Comparison of ENCODE assay signal across 19 cellular contexts in genomic region chr5:152819891-152820290, GRCh38.
DNase-seq lines count a peak whose midpoint lies in the region; TF ChIP-seq lines count a peak whose summit lies in the region.
"Had no signal": no experiment of that assay in that cellular context is flagged by ENCODE, and none has a peak within 500 bp of the region (broad histone marks: within the 10 kb centered on the region; RNA-seq: fewer than 3 reads in every experiment).

No MANE protein-coding gene starts in this region.

- no peak overlapping the region for H3K9ac ChIP-seq in mesendoderm (ENCODE audit: low read length)
- H3K9ac ChIP-seq in smooth muscle cell (ENCODE audit: low read depth): no peak overlapping the region
- H3K9ac ChIP-seq: BLaER1 treated with 17β-estradiol and CSF1 and Interleukin-3, amounts not matched to agents 10 nM and 100 nM had no signal

- no peak overlapping the region for H3K4ac ChIP-seq in mesendoderm (ENCODE audit: low read depth, low read length)

- H2BK5ac ChIP-seq in mesendoderm (ENCODE audit: low read length): peak overlapping the region; percentile 23

- no peak overlapping the region for H2BK120ac ChIP-seq in mesendoderm (ENCODE audit: low read depth, low read length)

- H3K9me3 Mint-ChIP-seq in activated CD4-positive, alpha-beta T cell treated with anti-CD3 and anti-CD28 coated beads, Interleukin-2, amount 10 ng/mL, durations not matched to agents 24 days and 14 days: peaks cover 3% of the 10 kb centered on the region

- no peak overlapping the region for H3K4me3 Mint-ChIP-seq in activated CD4-positive, alpha-beta T cell treated with anti-CD3 and anti-CD28 coated beads, Interleukin-2, amount 10 ng/mL, durations not matched to agents 24 days and 14 days
- H3K4me3 Mint-ChIP-seq: CD14-positive monocyte; CD4-positive, alpha-beta T cell; CD8-positive, alpha-beta memory T cell had no signal

- no peak overlapping the region for H4K8ac ChIP-seq in mesendoderm (ENCODE audit: low read depth, low read length)

- H3K27me3 ChIP-seq in mesendoderm (ENCODE audit: insufficient read depth, low read length, poor library complexity) (no peaks in the 10 kb centered on the region), smooth muscle cell (ENCODE audit: low read depth) (no peaks in the 10 kb centered on the region)
- H3K27me3 ChIP-seq: BE2C; BLaER1 treated with 17β-estradiol and CSF1 and Interleukin-3, amounts not matched to agents 10 nM and 100 nM had no signal

- DNase-seq in activated CD4-positive, alpha-beta T cell treated with anti-CD3 and anti-CD28 coated beads, Interleukin-2, amount 10 ng/mL, durations not matched to agents 24 days and 14 days: peak; percentile 32
- no peak for DNase-seq in activated CD4-positive, alpha-beta T cell treated with anti-CD3 and anti-CD28 coated beads, Interleukin-2, amount 50 U/mL, for 48 hours
- DNase-seq in mesendoderm (peak; percentile 81), smooth muscle cell (lab: John Stamatoyannopoulos, UW; ENCODE audit: unreplicated experiment) (no peak), AG20443 (ENCODE audit: low spot score) (no peak), NCI-H748 (lab: John Stamatoyannopoulos, UW; ENCODE audit: unreplicated experiment) (no peak)
- DNase-seq: AML-193; BE2C; CD4-positive, alpha-beta T cell; CD8-positive, alpha-beta memory T cell; DMS 273 treated with DMSO at 0.1 percent for 48 hours; DMS79; EL; GF-D8; H7; HCEC 1CT had no signal

- H3K79me2 ChIP-seq in mesendoderm (ENCODE audit: control insufficient read depth, insufficient read depth, low read length) (no peaks in the 10 kb centered on the region), smooth muscle cell (ENCODE audit: low read depth) (no peaks in the 10 kb centered on the region)

- no peak overlapping the region for H2AK5ac ChIP-seq in mesendoderm (ENCODE audit: low read length)

- no peak overlapping the region for H3K18ac ChIP-seq in mesendoderm (ENCODE audit: low read length)

- H2AFZ ChIP-seq in smooth muscle cell (ENCODE audit: low read depth): peak overlapping the region; percentile 88

- H3K4me1 ChIP-seq in mesendoderm (ENCODE audit: control insufficient read depth, low read depth, low read length): peaks cover 4% of the 10 kb centered on the region
- H3K4me1 ChIP-seq in smooth muscle cell (ENCODE audit: low read depth): no peaks in the 10 kb centered on the region
- H3K4me1 ChIP-seq: BE2C; BLaER1 treated with 17β-estradiol and CSF1 and Interleukin-3, amounts not matched to agents 10 nM and 100 nM had no signal

- H3K36me3 ChIP-seq in mesendoderm (ENCODE audit: control insufficient read depth, insufficient read depth, low read length): no peaks in the 10 kb centered on the region
- H3K36me3 ChIP-seq in smooth muscle cell (ENCODE audit: low read depth): no peaks in the 10 kb centered on the region
- H3K36me3 ChIP-seq: BE2C; BLaER1 treated with 17β-estradiol and CSF1 and Interleukin-3, amounts not matched to agents 10 nM and 100 nM had no signal

- no peak overlapping the region for H3K23ac ChIP-seq in mesendoderm (ENCODE audit: low read length)

- peak overlapping the region; percentile 27 for H3K27ac ChIP-seq in mesendoderm (ENCODE audit: low read depth, low read length)
- H3K27ac ChIP-seq in smooth muscle cell (ENCODE audit: low read depth): no peak overlapping the region
- H3K27ac ChIP-seq: 22Rv1; BLaER1 treated with 17β-estradiol and CSF1 and Interleukin-3, amounts not matched to agents 10 nM and 100 nM had no signal

- no peak overlapping the region for H3K4me3 ChIP-seq in mesendoderm (ENCODE audit: low read length)
- no peak overlapping the region for H3K4me3 ChIP-seq in smooth muscle cell
- H3K4me3 ChIP-seq: BLaER1 treated with 17β-estradiol and CSF1 and Interleukin-3, amounts not matched to agents 10 nM and 100 nM had no signal

- no peak overlapping the region for H3K27ac Mint-ChIP-seq in activated CD4-positive, alpha-beta T cell treated with anti-CD3 and anti-CD28 coated beads, Interleukin-2, amount 10 ng/mL, durations not matched to agents 24 days and 14 days
- H3K27ac Mint-ChIP-seq: CD14-positive monocyte; CD4-positive, alpha-beta T cell; CD8-positive, alpha-beta memory T cell had no signal

- H3K56ac ChIP-seq in mesendoderm (ENCODE audit: low read length): peak overlapping the region; percentile 50

- no peak overlapping the region for H4K5ac ChIP-seq in mesendoderm (ENCODE audit: low read length)

- H3K79me1 ChIP-seq in mesendoderm (ENCODE audit: low read length): no peaks in the 10 kb centered on the region

- no peaks in the 10 kb centered on the region for H3K9me3 ChIP-seq in smooth muscle cell (replicated peaks; ENCODE audit: low read depth)
- H3K9me3 ChIP-seq: BE2C; BLaER1 treated with 17β-estradiol and CSF1 and Interleukin-3, amounts not matched to agents 10 nM and 100 nM had no signal

- H2BK15ac ChIP-seq in mesendoderm (replicated peaks; ENCODE audit: low read depth): no peak overlapping the region

- no peaks in the 10 kb centered on the region for H3K27me3 Mint-ChIP-seq in activated CD4-positive, alpha-beta T cell treated with anti-CD3 and anti-CD28 coated beads, Interleukin-2, amount 10 ng/mL, durations not matched to agents 24 days and 14 days
- H3K27me3 Mint-ChIP-seq: CD4-positive, alpha-beta T cell; CD8-positive, alpha-beta memory T cell had no signal

- H4K20me1 ChIP-seq in smooth muscle cell (ENCODE audit: low read depth): no peaks in the 10 kb centered on the region
- H4K20me1 ChIP-seq: BLaER1 treated with 17β-estradiol and CSF1 and Interleukin-3, amounts not matched to agents 10 nM and 100 nM had no signal

- intact Hi-C loops in activated CD4-positive, alpha-beta T cell treated with anti-CD3 and anti-CD28 coated beads, Interleukin-2, amount 10 ng/mL, durations not matched to agents 24 days and 14 days (cut with micrococcal nuclease): no loop called here

- no peaks in the 10 kb centered on the region for H3K4me1 Mint-ChIP-seq in activated CD4-positive, alpha-beta T cell treated with anti-CD3 and anti-CD28 coated beads, Interleukin-2, amount 10 ng/mL, durations not matched to agents 24 days and 14 days
- H3K4me1 Mint-ChIP-seq: CD14-positive monocyte; CD8-positive, alpha-beta memory T cell had no signal

- H3K4me2 ChIP-seq in mesendoderm (ENCODE audit: low read length): no peak overlapping the region
- no peak overlapping the region for H3K4me2 ChIP-seq in smooth muscle cell
- H3K4me2 ChIP-seq: BLaER1 treated with 17β-estradiol and CSF1 and Interleukin-3, amounts not matched to agents 10 nM and 100 nM had no signal

- H3F3A ChIP-seq in smooth muscle cell (ENCODE audit: low read depth): no peaks in the 10 kb centered on the region

- TF ChIP-seq CTCF in smooth muscle cell (IDR thresholded peaks at IDR 0.05; ENCODE audit: borderline replicate concordance, insufficient read depth, poor library complexity, severe bottlenecking): no peak

- no peaks in the 10 kb centered on the region for H3K36me3 Mint-ChIP-seq in activated CD4-positive, alpha-beta T cell treated with anti-CD3 and anti-CD28 coated beads, Interleukin-2, amount 10 ng/mL, durations not matched to agents 24 days and 14 days (ENCODE audit: low read depth)
- H3K36me3 Mint-ChIP-seq: CD14-positive monocyte; CD8-positive, alpha-beta memory T cell had no signal

Comparison
In these comparisons a context has a peak if more than half of its experiments do, and no peak if none do; other contexts are left out.
1. DNase-seq: peak in activated CD4-positive, alpha-beta T cell treated with anti-CD3 and anti-CD28 coated beads, Interleukin-2, amount 10 ng/mL, durations not matched to agents 24 days and 14 days (single experiment) and mesendoderm (single experiment); none in activated CD4-positive, alpha-beta T cell treated with anti-CD3 and anti-CD28 coated beads, Interleukin-2, amount 50 U/mL, for 48 hours (0 of 2), smooth muscle cell (single experiment), AG20443 (single experiment) and NCI-H748 (single experiment).